Comparison of ENCODE assay signal across 16 cellular contexts in the genomic region with DNA sequence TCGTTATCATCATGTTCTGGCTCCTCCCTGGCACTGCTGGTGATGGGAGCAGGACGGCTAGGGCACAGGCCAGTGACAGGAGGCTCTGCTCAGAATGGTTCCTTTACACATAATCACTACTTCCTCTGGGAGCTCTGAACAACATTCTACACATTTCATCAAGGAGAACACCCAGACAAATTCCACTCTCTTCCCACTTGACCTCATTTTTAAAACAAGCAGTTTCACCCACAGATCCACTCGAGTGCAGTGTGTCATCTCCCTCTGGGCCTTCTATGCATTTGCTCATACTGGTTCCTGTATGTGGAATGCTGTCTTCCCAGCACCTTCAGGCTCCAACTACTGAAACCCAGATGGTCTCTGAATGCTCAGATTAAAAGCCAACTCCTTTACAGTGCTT.
DNase-seq lines count a peak whose midpoint lies in the region; TF ChIP-seq lines count a peak whose summit lies in the region.
"Had no signal": no experiment of that assay in that cellular context is flagged by ENCODE, and none has a peak within 500 bp of the region (broad histone marks: within the 10 kb centered on the region; RNA-seq: fewer than 3 reads in every experiment).

No MANE protein-coding gene starts in this region.

- peak overlapping the region; percentile 1 for H3K27ac Mint-ChIP-seq in activated T-cell treated with anti-CD3 and anti-CD28 coated beads, Interleukin-2, amount 50 U/mL, for 24 hours
- H3K27ac Mint-ChIP-seq in activated T-helper 2 cell treated with anti-CD3 and anti-CD28 coated beads, Interferon-gamma antibody, Interleukin-2, Interleukin-4, amounts not matched to agents 10 μg/mL and 5 μg/mL and 100 μg/mL, durations not matched to agents 14 hours and 24 hours and 36 hours: peak overlapping the region; percentile 0
- H3K27ac Mint-ChIP-seq: activated CD4-positive, alpha-beta memory T cell treated with anti-CD3 and anti-CD28 coated beads, Interleukin-2, amount 10 ng/mL, durations not matched to agents 7 days and 5 days; activated naive CD8-positive, alpha-beta T cell treated with anti-CD3 and anti-CD28 coated beads for 36 hours had no signal

- peaks cover 3% of the 10 kb centered on the region for H3K4me1 Mint-ChIP-seq in activated T-cell treated with anti-CD3 and anti-CD28 coated beads, Interleukin-2, amount 50 U/mL, for 24 hours (ENCODE audit: low read depth)
- peaks cover 3% of the 10 kb centered on the region for H3K4me1 Mint-ChIP-seq in activated T-helper 2 cell treated with anti-CD3 and anti-CD28 coated beads, Interferon-gamma antibody, Interleukin-2, Interleukin-4, amounts not matched to agents 10 μg/mL and 5 μg/mL and 100 μg/mL, durations not matched to agents 14 hours and 24 hours and 36 hours (ENCODE audit: low read depth)
- H3K4me1 Mint-ChIP-seq: activated CD4-positive, alpha-beta memory T cell treated with anti-CD3 and anti-CD28 coated beads, Interleukin-2, amount 10 ng/mL, durations not matched to agents 7 days and 5 days; neural crest cell had no signal

- no peaks in the 10 kb centered on the region for H3K9me3 ChIP-seq in subcutaneous abdominal adipose tissue (ENCODE audit: control insufficient read depth in 5 of 5, low read length in 5 of 5)
- H3K9me3 ChIP-seq: Peyer's patch had no signal

- intact Hi-C loops in activated T-helper 2 cell treated with anti-CD3 and anti-CD28 coated beads, Interferon-gamma antibody, Interleukin-2, Interleukin-4, amounts not matched to agents 10 μg/mL and 5 μg/mL and 100 μg/mL, durations not matched to agents 14 hours and 24 hours and 36 hours (cut with micrococcal nuclease): loop anchor here (10.0 kb wide), 1 partner anchor 221 kb away; no protein-coding TSS in a partner anchor

- no peak for TF ChIP-seq CTCF in foreskin fibroblast (IDR thresholded peaks at IDR 0.05; ENCODE audit: low read depth, low read length)

- no peak overlapping the region for H3K4me3 Mint-ChIP-seq in activated T-cell treated with anti-CD3 and anti-CD28 coated beads, Interleukin-2, amount 50 U/mL, for 24 hours
- no peak overlapping the region for H3K4me3 Mint-ChIP-seq in activated T-helper 2 cell treated with anti-CD3 and anti-CD28 coated beads, Interferon-gamma antibody, Interleukin-2, Interleukin-4, amounts not matched to agents 10 μg/mL and 5 μg/mL and 100 μg/mL, durations not matched to agents 14 hours and 24 hours and 36 hours (ENCODE audit: low read depth)
- H3K4me3 Mint-ChIP-seq: activated CD4-positive, alpha-beta memory T cell treated with anti-CD3 and anti-CD28 coated beads, Interleukin-2, amount 10 ng/mL, durations not matched to agents 7 days and 5 days; activated naive CD8-positive, alpha-beta T cell treated with anti-CD3 and anti-CD28 coated beads for 36 hours; neural crest cell had no signal

- H3K9ac ChIP-seq in subcutaneous abdominal adipose tissue (ENCODE audit: low read length in 5 of 5): peak overlapping the region in 2 of 5 donors; percentile 9 to 70

- no peak for DNase-seq in activated T-cell treated with anti-CD3 and anti-CD28 coated beads, Interleukin-2, amount 50 U/mL, for 24 hours
- DNase-seq in activated T-cell treated with anti-CD3 and anti-CD28 coated beads for 4 hours (no peak), foreskin fibroblast (peak; percentile 41 to 73), NCI-H1417 treated with DMSO at 0.1 percent for 48 hours (lab: John Stamatoyannopoulos, UW) (no peak), D341Med (ENCODE audit: low spot score) (no peak), NCI-H2029 treated with DMSO at 0.1 percent for 48 hours (lab: John Stamatoyannopoulos, UW) (no peak)
- DNase-seq in activated T-helper 2 cell treated with anti-CD3 and anti-CD28 coated beads, Interferon-gamma antibody, Interleukin-2, Interleukin-4, amounts not matched to agents 10 μg/mL and 5 μg/mL and 100 μg/mL, durations not matched to agents 14 hours and 24 hours and 36 hours (ENCODE audit: low spot score): no peak
- DNase-seq: activated CD4-positive, alpha-beta memory T cell treated with anti-CD3 and anti-CD28 coated beads, Interleukin-2, amount 10 ng/mL, durations not matched to agents 7 days and 5 days; activated naive CD8-positive, alpha-beta T cell treated with anti-CD3 and anti-CD28 coated beads for 36 hours; kidney glomerular epithelial cell; NCI-H1092; NCI-H510A; Peyer's patch; small intestine had no signal

- peaks cover 35 to 79% (median 48%) of the 10 kb centered on the region in 5 donors for H3K36me3 ChIP-seq in subcutaneous abdominal adipose tissue (ENCODE audit: control insufficient read depth in 5 of 5, insufficient read depth in 5 of 5, low read length in 5 of 5)

- no peak overlapping the region for H3K4me3 ChIP-seq in foreskin fibroblast (ENCODE audit: low read depth in 1 of 2, low read length in 2 of 2)
- no peak overlapping the region for H3K4me3 ChIP-seq in subcutaneous abdominal adipose tissue (ENCODE audit: low read depth in 1 of 5, low read length in 5 of 5)
- H3K4me3 ChIP-seq: Peyer's patch had no signal

- peak overlapping the region; percentile 82 for H3K27ac ChIP-seq in subcutaneous abdominal adipose tissue (ENCODE audit: low read depth, low read length)
- H3K27ac ChIP-seq: Peyer's patch had no signal

- peaks cover 0 to 27% (median 19%) of the 10 kb centered on the region in 5 donors for H3K4me1 ChIP-seq in subcutaneous abdominal adipose tissue (ENCODE audit: control insufficient read depth in 5 of 5, insufficient read depth in 5 of 5, low read length in 5 of 5)
- H3K4me1 ChIP-seq: Peyer's patch had no signal

- peaks cover 96% of the 10 kb centered on the region for H3K36me3 Mint-ChIP-seq in activated T-cell treated with anti-CD3 and anti-CD28 coated beads, Interleukin-2, amount 50 U/mL, for 24 hours (ENCODE audit: low read depth)
- peaks cover 83% of the 10 kb centered on the region for H3K36me3 Mint-ChIP-seq in activated T-helper 2 cell treated with anti-CD3 and anti-CD28 coated beads, Interferon-gamma antibody, Interleukin-2, Interleukin-4, amounts not matched to agents 10 μg/mL and 5 μg/mL and 100 μg/mL, durations not matched to agents 14 hours and 24 hours and 36 hours (ENCODE audit: low read depth)

- no peaks in the 10 kb centered on the region for H3K27me3 ChIP-seq in subcutaneous abdominal adipose tissue (ENCODE audit: control insufficient read depth in 5 of 5, insufficient read depth in 4 of 5, low read length in 5 of 5)
- H3K27me3 ChIP-seq: Peyer's patch had no signal

- H3K9me3 Mint-ChIP-seq in activated T-cell treated with anti-CD3 and anti-CD28 coated beads, Interleukin-2, amount 50 U/mL, for 24 hours: no peaks in the 10 kb centered on the region
- H3K9me3 Mint-ChIP-seq in activated T-helper 2 cell treated with anti-CD3 and anti-CD28 coated beads, Interferon-gamma antibody, Interleukin-2, Interleukin-4, amounts not matched to agents 10 μg/mL and 5 μg/mL and 100 μg/mL, durations not matched to agents 14 hours and 24 hours and 36 hours: no peaks in the 10 kb centered on the region
- H3K9me3 Mint-ChIP-seq: activated CD4-positive, alpha-beta memory T cell treated with anti-CD3 and anti-CD28 coated beads, Interleukin-2, amount 10 ng/mL, durations not matched to agents 7 days and 5 days; activated naive CD8-positive, alpha-beta T cell treated with anti-CD3 and anti-CD28 coated beads for 36 hours; neural crest cell had no signal

- H3K27me3 Mint-ChIP-seq in activated T-cell treated with anti-CD3 and anti-CD28 coated beads, Interleukin-2, amount 50 U/mL, for 24 hours: no peaks in the 10 kb centered on the region
- H3K27me3 Mint-ChIP-seq in activated T-helper 2 cell treated with anti-CD3 and anti-CD28 coated beads, Interferon-gamma antibody, Interleukin-2, Interleukin-4, amounts not matched to agents 10 μg/mL and 5 μg/mL and 100 μg/mL, durations not matched to agents 14 hours and 24 hours and 36 hours (ENCODE audit: low read depth): no peaks in the 10 kb centered on the region
- H3K27me3 Mint-ChIP-seq: activated CD4-positive, alpha-beta memory T cell treated with anti-CD3 and anti-CD28 coated beads, Interleukin-2, amount 10 ng/mL, durations not matched to agents 7 days and 5 days; activated naive CD8-positive, alpha-beta T cell treated with anti-CD3 and anti-CD28 coated beads for 36 hours had no signal

Comparison
In these comparisons a context has a peak if more than half of its experiments do, and no peak if none do; other contexts are left out.
1. DNase-seq: peak in foreskin fibroblast (2 of 2); none in activated T-cell treated with anti-CD3 and anti-CD28 coated beads, Interleukin-2, amount 50 U/mL, for 24 hours (single experiment), activated T-cell treated with anti-CD3 and anti-CD28 coated beads for 4 hours (single experiment), activated T-helper 2 cell treated with anti-CD3 and anti-CD28 coated beads, Interferon-gamma antibody, Interleukin-2, Interleukin-4, amounts not matched to agents 10 μg/mL and 5 μg/mL and 100 μg/mL, durations not matched to agents 14 hours and 24 hours and 36 hours (single experiment), NCI-H1417 treated with DMSO at 0.1 percent for 48 hours (single experiment), D341Med (single experiment) and NCI-H2029 treated with DMSO at 0.1 percent for 48 hours (single experiment).